Comparison of ENCODE assay signal across 21 cellular contexts in the genomic region with DNA sequence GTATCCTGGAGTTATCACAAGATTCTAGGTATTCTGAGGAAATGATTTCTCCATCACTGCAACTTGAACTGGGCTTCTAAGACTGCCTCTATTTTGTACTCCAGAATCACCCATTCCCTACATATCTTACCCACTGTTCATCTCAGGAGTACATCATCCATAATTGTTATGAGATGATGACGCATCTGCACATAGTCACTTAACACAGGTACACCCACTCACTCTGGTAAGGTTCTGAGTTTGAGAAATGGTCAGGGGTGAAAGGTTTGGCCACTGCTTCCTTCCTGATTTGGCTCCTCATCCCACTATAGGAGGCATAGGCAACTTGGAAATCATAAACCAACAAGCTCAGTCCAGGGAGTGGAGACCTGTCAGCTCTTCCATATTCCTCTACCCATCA.
DNase-seq lines count a peak whose midpoint lies in the region; ATAC-seq and TF ChIP-seq lines count a peak whose summit lies in the region.
"Had no signal": no experiment of that assay in that cellular context is flagged by ENCODE, and none has a peak within 500 bp of the region (broad histone marks: within the 10 kb centered on the region; RNA-seq: fewer than 3 reads in every experiment).

No MANE protein-coding gene starts in this region.

- CTCF ChIA-PET in activated B cell treated with CpG ODN at 0.5 μM for 24 hours (lab: Charles Lee) = no interaction called here

- no peak for DNase-seq in stimulated activated naive CD8-positive, alpha-beta T cell treated with anti-CD3 and anti-CD28 coated beads, Interleukin-15, Interleukin-2, amounts not matched to agents 100 U/mL and 50 U/mL, for 24 hours
- DNase-seq in activated B cell treated with CpG ODN at 0.5 μM for 24 hours (no peak), foreskin keratinocyte (no peak), uterus (no peak), HuH-7 (ENCODE audit: low spot score) (no peak), hypothalamus (lab: John Stamatoyannopoulos, UW) (no peak)
- DNase-seq: activated CD8-positive, alpha-beta memory T cell treated with anti-CD3 and anti-CD28 coated beads, Interleukin-2, amount 50 U/mL, for 4 hours; AML-193; CD8-positive, alpha-beta T cell; cerebellar nuclear complex; NCI-H2029; NCI-H526 treated with DMSO at 0.1 percent for 48 hours; psoas muscle; stimulated activated naive CD4-positive, alpha-beta T cell had no signal

- H3K27ac Mint-ChIP-seq in stimulated activated naive CD8-positive, alpha-beta T cell treated with anti-CD3 and anti-CD28 coated beads, Interleukin-15, Interleukin-2, amounts not matched to agents 100 ng/mL and 50 ng/mL, for 24 hours = peak overlapping the region; percentile 58
- peak overlapping the region; percentile 80 for H3K27ac Mint-ChIP-seq in activated B cell treated with CpG ODN at 0.5 μM for 24 hours
- H3K27ac Mint-ChIP-seq: activated naive CD8-positive, alpha-beta T cell; activated T-helper 2 cell treated with anti-CD3 and anti-CD28 coated beads, Interferon-gamma antibody, Interleukin-2, Interleukin-4, amounts not matched to agents 10 μg/mL and 5 μg/mL and 100 μg/mL, durations not matched to agents 14 hours and 24 hours and 36 hours; CD8-positive, alpha-beta T cell; IgD-negative memory B cell had no signal

- H3K27me3 ChIP-seq in foreskin keratinocyte = no peaks in the 10 kb centered on the region
- H3K27me3 ChIP-seq in uterus = no peaks in the 10 kb centered on the region
- H3K27me3 ChIP-seq: neutrophil had no signal

- peaks cover 3% of the 10 kb centered on the region for H3K9me3 Mint-ChIP-seq in stimulated activated naive CD8-positive, alpha-beta T cell treated with anti-CD3 and anti-CD28 coated beads, Interleukin-15, Interleukin-2, amounts not matched to agents 100 ng/mL and 50 ng/mL, for 24 hours
- H3K9me3 Mint-ChIP-seq in activated B cell treated with CpG ODN at 0.5 μM for 24 hours = no peaks in the 10 kb centered on the region
- H3K9me3 Mint-ChIP-seq: activated T-helper 2 cell treated with anti-CD3 and anti-CD28 coated beads, Interferon-gamma antibody, Interleukin-2, Interleukin-4, amounts not matched to agents 10 μg/mL and 5 μg/mL and 100 μg/mL, durations not matched to agents 14 hours and 24 hours and 36 hours; CD8-positive, alpha-beta T cell had no signal

- POLR2A ChIA-PET in activated B cell treated with CpG ODN at 0.5 μM for 24 hours (lab: Charles Lee) = no interaction called here

- peaks cover 3% of the 10 kb centered on the region for H3K4me1 ChIP-seq in foreskin keratinocyte
- no peaks in the 10 kb centered on the region for H3K4me1 ChIP-seq in uterus
- H3K4me1 ChIP-seq: psoas muscle had no signal

- H3K36me3 Mint-ChIP-seq in stimulated activated naive CD8-positive, alpha-beta T cell treated with anti-CD3 and anti-CD28 coated beads, Interleukin-15, Interleukin-2, amounts not matched to agents 100 ng/mL and 50 ng/mL, for 24 hours (ENCODE audit: low read depth) = no peaks in the 10 kb centered on the region
- H3K36me3 Mint-ChIP-seq in activated B cell treated with CpG ODN at 0.5 μM for 24 hours (ENCODE audit: low read depth) = no peaks in the 10 kb centered on the region
- H3K36me3 Mint-ChIP-seq: activated naive CD8-positive, alpha-beta T cell; CD8-positive, alpha-beta T cell; IgD-negative memory B cell had no signal

- no peak overlapping the region for H3K4me3 Mint-ChIP-seq in stimulated activated naive CD8-positive, alpha-beta T cell treated with anti-CD3 and anti-CD28 coated beads, Interleukin-15, Interleukin-2, amounts not matched to agents 100 ng/mL and 50 ng/mL, for 24 hours
- peak overlapping the region; percentile 32 for H3K4me3 Mint-ChIP-seq in activated B cell treated with CpG ODN at 0.5 μM for 24 hours
- H3K4me3 Mint-ChIP-seq: activated naive CD8-positive, alpha-beta T cell; CD8-positive, alpha-beta T cell had no signal

- no peaks in the 10 kb centered on the region for H3K27me3 Mint-ChIP-seq in stimulated activated naive CD8-positive, alpha-beta T cell treated with anti-CD3 and anti-CD28 coated beads, Interleukin-15, Interleukin-2, amounts not matched to agents 100 ng/mL and 50 ng/mL, for 24 hours
- no peaks in the 10 kb centered on the region for H3K27me3 Mint-ChIP-seq in activated B cell treated with CpG ODN at 0.5 μM for 24 hours
- H3K27me3 Mint-ChIP-seq: activated naive CD8-positive, alpha-beta T cell had no signal

- H3K4me1 Mint-ChIP-seq in stimulated activated naive CD8-positive, alpha-beta T cell treated with anti-CD3 and anti-CD28 coated beads, Interleukin-15, Interleukin-2, amounts not matched to agents 100 ng/mL and 50 ng/mL, for 24 hours (ENCODE audit: low read depth) = peaks cover 10% of the 10 kb centered on the region
- H3K4me1 Mint-ChIP-seq in activated B cell treated with CpG ODN at 0.5 μM for 24 hours = peaks cover 56% of the 10 kb centered on the region

- H3K4me3 ChIP-seq in uterus = no peak overlapping the region
- H3K4me3 ChIP-seq: psoas muscle, thoracic aorta had no signal

- TF ChIP-seq CTCF in activated B cell treated with CpG ODN at 0.5 μM for 24 hours (IDR thresholded peaks at IDR 0.05) (no peak), foreskin keratinocyte (conservative IDR thresholded peaks at IDR 0.05) (no peak), uterus (IDR thresholded peaks at IDR 0.05) (no peak)

- ATAC-seq in stimulated activated naive CD8-positive, alpha-beta T cell treated with anti-CD3 and anti-CD28 coated beads, Interleukin-15, Interleukin-2, amounts not matched to agents 100 U/mL and 50 U/mL, for 24 hours = no peak
- no peak for ATAC-seq in activated B cell treated with CpG ODN at 0.5 μM for 24 hours (ENCODE audit: low read depth)
- peak; percentile 13 for ATAC-seq in foreskin keratinocyte
- ATAC-seq in HG02870 (IDR thresholded peaks at IDR 0.05; ENCODE audit: unreplicated experiment) = no peak
- ATAC-seq: CD8-positive, alpha-beta T cell; psoas muscle had no signal

- intact Hi-C loops in activated B cell treated with CpG ODN at 0.5 μM for 24 hours (cut with micrococcal nuclease) (loop anchor here (5.0 kb wide), 1 partner anchor 646 kb away; a partner anchor contains a TSS), uterus (cut with DNase I; ENCODE audit: low total_unique reads) (no loop called here)

- H3K27ac ChIP-seq in foreskin keratinocyte (no peak overlapping the region), uterus (no peak overlapping the region)
- H3K27ac ChIP-seq: neutrophil, psoas muscle, thoracic aorta had no signal

- H3K36me3 ChIP-seq in uterus = no peaks in the 10 kb centered on the region
- H3K36me3 ChIP-seq: neutrophil, thoracic aorta had no signal

- TF ChIP-seq POLR2A in uterus (IDR thresholded peaks at IDR 0.05) = no peak

- no peaks in the 10 kb centered on the region for H3K9me3 ChIP-seq in uterus
- H3K9me3 ChIP-seq: neutrophil, psoas muscle, thoracic aorta had no signal
